20 cellular contexts compared by ENCODE assay signal in the genomic region with DNA sequence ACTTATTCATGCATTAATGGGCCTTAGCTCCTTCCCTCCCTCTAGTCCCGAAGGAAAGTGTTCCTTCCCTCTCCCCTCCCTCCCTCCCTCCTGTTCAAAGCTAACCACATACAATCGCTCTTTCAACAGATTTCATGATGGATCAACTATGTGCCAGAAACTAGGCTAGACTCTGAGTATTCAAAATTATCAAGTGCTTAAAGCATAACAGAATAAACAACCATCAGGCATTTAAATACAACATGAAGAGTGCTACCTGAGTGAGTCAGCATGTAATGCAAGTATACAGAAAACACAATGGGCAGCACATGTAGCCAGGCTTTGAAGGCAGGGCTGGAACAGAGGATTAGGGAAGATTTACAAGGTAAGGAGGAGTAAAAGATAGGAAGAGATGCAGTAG. TPM values are rescaled to one million over a fixed set of nuclear protein-coding genes. Genes with fewer than 3 reads are reported as not detected.
DNase-seq lines count a peak whose midpoint lies in the region; ATAC-seq and TF ChIP-seq lines count a peak whose summit lies in the region.
"Had no signal": no experiment of that assay in that cellular context is flagged by ENCODE, and none has a peak within 500 bp of the region (broad histone marks: within the 10 kb centered on the region; RNA-seq: fewer than 3 reads in every experiment).

No MANE protein-coding gene starts in this region.

- H3K4me3 ChIP-seq in GM23338 = no peak overlapping the region
- no peak overlapping the region for H3K4me3 ChIP-seq in fibroblast of lung (replicated peaks in 1 of 4; ENCODE audit: control extremely low read depth in 1 of 4, insufficient read depth in 1 of 4, low read depth in 3 of 4, low read length in 4 of 4)
- H3K4me3 ChIP-seq in foreskin fibroblast (ENCODE audit: low read depth in 1 of 2, low read length in 2 of 2) = no peak overlapping the region
- H3K4me3 ChIP-seq: tibial nerve had no signal

- no peaks in the 10 kb centered on the region for H3F3A ChIP-seq in GM23338 (replicated peaks; ENCODE audit: low read depth)

- peaks cover 5% of the 10 kb centered on the region; the same call in 1 of the 2 replicates for H3K36me3 ChIP-seq in GM23338 (ENCODE audit: insufficient read depth)
- peaks cover 5% of the 10 kb centered on the region for H3K36me3 ChIP-seq in fibroblast of lung (ENCODE audit: control insufficient read depth, insufficient read depth, low read length)

- H3K27ac Mint-ChIP-seq in GM23338 = peak overlapping the region; percentile 81
- H3K27ac Mint-ChIP-seq: activated CD4-positive, alpha-beta T cell treated with anti-CD3 and anti-CD28 coated beads, Interleukin-2, amount 10 ng/mL, durations not matched to agents 7 days and 5 days; mesothelial cell of epicardium had no signal

- no peak overlapping the region for H3K9ac ChIP-seq in fibroblast of lung (ENCODE audit: insufficient read depth, low read length)

- H3K79me2 ChIP-seq in GM23338 (replicated peaks; ENCODE audit: insufficient read depth) (peaks cover 100% of the 10 kb centered on the region), fibroblast of lung (ENCODE audit: control insufficient read depth, insufficient read depth, low read length) (peaks cover 28% of the 10 kb centered on the region)

- peak overlapping the region; percentile 22; the same call in 2 of the 3 replicates for H3K4me3 Mint-ChIP-seq in GM23338
- H3K4me3 Mint-ChIP-seq: activated CD4-positive, alpha-beta T cell treated with anti-CD3 and anti-CD28 coated beads, Interleukin-2, amount 10 ng/mL, durations not matched to agents 7 days and 5 days; mesothelial cell of epicardium; neural crest cell had no signal

- H3K4me1 ChIP-seq in GM23338 (ENCODE audit: insufficient read depth) (peaks cover 12% of the 10 kb centered on the region), fibroblast of lung (ENCODE audit: control insufficient read depth, extremely low read depth, insufficient read depth, low read length) (no peaks in the 10 kb centered on the region)

- H3K27ac ChIP-seq in GM23338 (ENCODE audit: low read depth) (peak overlapping the region; percentile 68), fibroblast of lung (ENCODE audit: insufficient read depth, low read length) (no peak overlapping the region)
- H3K27ac ChIP-seq: tibial nerve had no signal

- peak overlapping the region; percentile 56; the same call in 1 of the 2 replicates for H3K4me2 ChIP-seq in GM23338
- no peak overlapping the region for H3K4me2 ChIP-seq in fibroblast of lung (ENCODE audit: extremely low read depth, insufficient read depth, low read length)

- DNase-seq in GM23338 (ENCODE audit: low spot score) = peak; percentile 41
- DNase-seq in NCI-H2107 treated with DMSO at 0.1 percent for 48 hours (lab: John Stamatoyannopoulos, UW; ENCODE audit: unreplicated experiment) = peak; percentile 48
- peak; percentile 13 to 42 for DNase-seq in fibroblast of lung (ENCODE audit: low read depth in 2 of 2)
- DNase-seq in midbrain (lab: John Stamatoyannopoulos, UW) = peak; percentile 16
- DNase-seq in HUDEP-2 (lab: John Stamatoyannopoulos, UW; ENCODE audit: unreplicated experiment in 76 of 76) = no peak
- no peak for DNase-seq in UCSD-AML1 (lab: John Stamatoyannopoulos, UW; ENCODE audit: unreplicated experiment)
- DNase-seq in foreskin fibroblast = no peak
- no peak for DNase-seq in left cardiac atrium
- DNase-seq: activated CD4-positive, alpha-beta T cell treated with anti-CD3 and anti-CD28 coated beads, Interleukin-2, amount 10 ng/mL, durations not matched to agents 7 days and 5 days; activated CD8-positive, alpha-beta memory T cell treated with anti-CD3 and anti-CD28 coated beads, Interleukin-2, amount 50 U/mL, for 48 hours; activated naive CD4-positive, alpha-beta T cell; anterior cingulate cortex; BE2C; NCI-H748 treated with DMSO at 0.1 percent for 48 hours; RPMI8226; stimulated activated CD4-positive, alpha-beta T cell treated with anti-CD3 and anti-CD28 coated beads, Interleukin-15, amount 100 ng/mL, for 24 hours; stimulated activated naive CD4-positive, alpha-beta T cell had no signal

- intact Hi-C loops in left cardiac atrium (cut with DNase I) = no loop called here

- H3K9me2 ChIP-seq in GM23338 (ENCODE audit: insufficient read depth) = no peaks in the 10 kb centered on the region

- no peaks in the 10 kb centered on the region for H3K27me3 Mint-ChIP-seq in GM23338 (ENCODE audit: insufficient read depth, low read depth, poor library complexity)
- H3K27me3 Mint-ChIP-seq: activated CD4-positive, alpha-beta T cell treated with anti-CD3 and anti-CD28 coated beads, Interleukin-2, amount 10 ng/mL, durations not matched to agents 7 days and 5 days had no signal

- ATAC-seq in GM23338 = peak; percentile 85
- no peak for ATAC-seq in left cardiac atrium

- H3K9me3 ChIP-seq in fibroblast of lung (ENCODE audit: control insufficient read depth, insufficient read depth, low read depth, low read length) = no peaks in the 10 kb centered on the region
- H3K9me3 ChIP-seq: BE2C, tibial nerve had no signal

- TF ChIP-seq CTCF in GM23338 (conservative IDR thresholded peaks at IDR 0.05; ENCODE audit: low read depth in 2 of 2) (no peak), fibroblast of lung (conservative IDR thresholded peaks at IDR 0.05 in 1 of 2, IDR thresholded peaks at IDR 0.05 in 1 of 2; ENCODE audit: low read depth in 1 of 2, low read length in 2 of 2) (no peak), foreskin fibroblast (IDR thresholded peaks at IDR 0.05; ENCODE audit: low read depth, low read length) (no peak)

- peaks cover 28% of the 10 kb centered on the region for H3K4me1 Mint-ChIP-seq in GM23338
- H3K4me1 Mint-ChIP-seq: activated CD4-positive, alpha-beta T cell treated with anti-CD3 and anti-CD28 coated beads, Interleukin-2, amount 10 ng/mL, durations not matched to agents 7 days and 5 days; mesothelial cell of epicardium had no signal

- H3K9me3 Mint-ChIP-seq in GM23338 = no peaks in the 10 kb centered on the region
- H3K9me3 Mint-ChIP-seq: activated CD4-positive, alpha-beta T cell treated with anti-CD3 and anti-CD28 coated beads, Interleukin-2, amount 10 ng/mL, durations not matched to agents 7 days and 5 days; mesothelial cell of epicardium; neural crest cell had no signal

- peaks cover 32% of the 10 kb centered on the region; the same call in 2 of the 3 replicates for H3K36me3 Mint-ChIP-seq in GM23338 (ENCODE audit: low read depth)

- no peaks in the 10 kb centered on the region for H3K27me3 ChIP-seq in GM23338 (ENCODE audit: insufficient read depth)
- no peaks in the 10 kb centered on the region for H3K27me3 ChIP-seq in fibroblast of lung (ENCODE audit: control insufficient read depth, insufficient read depth, low read length)
- H3K27me3 ChIP-seq: BE2C, tibial nerve had no signal

- peaks cover 44% of the 10 kb centered on the region for H4K20me1 ChIP-seq in GM23338 (replicated peaks; ENCODE audit: insufficient read depth)
- H4K20me1 ChIP-seq in fibroblast of lung (ENCODE audit: control insufficient read depth, extremely low read depth, insufficient read depth, low read length) = no peaks in the 10 kb centered on the region

- H2AFZ ChIP-seq in GM23338 = no peak overlapping the region
- H2AFZ ChIP-seq in fibroblast of lung (ENCODE audit: low read length) = no peak overlapping the region

TF ChIP-seq in GM23338, 12 proteins besides CTCF, POLR2A, EP300 and RAD21:
- no peak for TF ChIP-seq REST (IDR thresholded peaks at IDR 0.05; ENCODE audit: unreplicated experiment)
- TF ChIP-seq EZH2phosphoT487 (IDR thresholded peaks at IDR 0.05; ENCODE audit: unreplicated experiment) = no peak
- TF ChIP-seq JUNB (IDR thresholded peaks at IDR 0.05; ENCODE audit: unreplicated experiment) = no peak
- TF ChIP-seq ZNF331 (CRISPR knock-in tag; IDR thresholded peaks at IDR 0.05; ENCODE audit: low read depth) = no peak
- TF ChIP-seq POLR2AphosphoS5 (IDR thresholded peaks at IDR 0.05; ENCODE audit: low read depth) = no peak
- TF ChIP-seq NANOG (IDR thresholded peaks at IDR 0.05; ENCODE audit: borderline replicate concordance) = no peak
- no peak for TF ChIP-seq STAT1 (IDR thresholded peaks at IDR 0.05; ENCODE audit: unreplicated experiment)

RNA-seq across cellular contexts. Expression of gene CHCHD3, which starts 11.3 kb away (rescaled TPM):
- 127 and 131 TPM in 2 replicates for total RNA-seq in GM23338 (2014; rRNA removed; shearing (Covaris generic))
- polyA plus RNA-seq in GM23338 (2016; fragmentation: Nextera tagmentation; extraction: Ambion mirVana) (84.5 and 107 TPM in 2 replicates), fibroblast of lung (80.8 and 100 TPM in 2 replicates)
- total RNA-seq in fibroblast of lung (88.3 and 94.0 TPM in 2 replicates), left cardiac atrium (100 to 1,000 TPM; 127 to 145 TPM)
- polyA plus RNA-seq in fibroblast of lung (2012) = 59.8 and 75.1 TPM in 2 replicates
- 3.1 and 4.6 TPM in 2 replicates for polyA minus RNA-seq in fibroblast of lung (ENCODE audit: low replicate concordance)

Comparison
In these comparisons a context has a peak if more than half of its experiments do, and no peak if none do; other contexts are left out.
1. DNase-seq: peak in GM23338 (single experiment), NCI-H2107 treated with DMSO at 0.1 percent for 48 hours (single experiment), fibroblast of lung (2 of 2) and midbrain (single experiment); none in HUDEP-2 (0 of 76), UCSD-AML1 (single experiment), foreskin fibroblast (0 of 2) and left cardiac atrium (single experiment).